ENCODE assay signal across 1 cellular context in the genomic region with DNA sequence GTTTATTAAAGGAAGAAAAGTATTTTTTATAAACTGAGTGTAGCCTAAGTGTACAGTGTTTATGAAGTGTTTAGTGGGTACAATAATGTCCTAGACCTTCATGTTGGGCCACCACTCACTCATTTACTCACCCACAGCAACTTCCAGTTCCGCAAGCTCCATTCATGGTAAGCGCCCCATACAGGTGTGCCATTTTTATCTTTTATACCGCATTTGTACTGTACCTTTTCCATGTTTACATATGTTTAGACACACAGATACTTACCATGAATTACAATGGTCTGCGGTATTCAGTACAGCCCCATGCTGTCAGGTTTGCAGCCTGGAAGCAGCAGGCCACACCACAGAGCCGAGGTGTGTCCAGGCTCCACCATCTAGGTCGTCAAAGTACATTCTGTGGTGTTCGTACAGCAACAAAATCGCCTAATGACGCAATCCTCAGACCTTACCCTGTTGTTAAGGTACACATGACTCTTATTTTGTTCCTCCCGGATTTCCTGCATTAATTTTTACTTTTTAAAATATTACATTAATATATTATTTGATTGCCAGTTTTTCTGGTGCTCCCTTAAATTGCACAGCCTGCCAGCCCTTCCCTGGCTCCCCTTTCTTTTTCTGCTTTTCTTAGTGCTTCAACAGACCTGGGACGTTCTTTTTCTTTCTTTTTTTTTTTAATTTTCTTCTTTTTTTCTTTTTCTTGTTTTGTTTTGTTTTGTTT.
TF ChIP-seq lines count a peak whose summit lies in the region.

No MANE protein-coding gene starts in this region.

TF ChIP-seq in GM12878, 131 proteins besides CTCF, POLR2A, EP300 and RAD21:
- TF ChIP-seq HCFC1 (IDR thresholded peaks at IDR 0.05; ENCODE audit: low read length) (no peak), RFX5 (IDR thresholded peaks at IDR 0.05; ENCODE audit: low read depth, low read length) (no peak), DPF2 (IDR thresholded peaks at IDR 0.05) (no peak), SUZ12 (IDR thresholded peaks at IDR 0.05; ENCODE audit: unreplicated experiment) (no peak), GABPA (IDR thresholded peaks at IDR 0.05; ENCODE audit: low read depth) (0 out of 2 replicates have a peak, but pooled peaks have one; percentile 3), RUNX3 (IDR thresholded peaks at IDR 0.05; ENCODE audit: low read length) (peak; percentile 23; the same call in 1 of the 2 replicates), GATAD2B (conservative IDR thresholded peaks at IDR 0.05; ENCODE audit: low read depth) (no peak), TAF1 (IDR thresholded peaks at IDR 0.05; ENCODE audit: borderline replicate concordance, low read depth, low read length) (0 out of 2 replicates have a peak, but pooled peaks have one; percentile 8), BHLHE40 (IDR thresholded peaks at IDR 0.05; ENCODE audit: borderline replicate concordance in 1 of 2, low read depth in 2 of 2, low read length in 1 of 2) (no peak)
- TF ChIP-seq, protein P1, sequence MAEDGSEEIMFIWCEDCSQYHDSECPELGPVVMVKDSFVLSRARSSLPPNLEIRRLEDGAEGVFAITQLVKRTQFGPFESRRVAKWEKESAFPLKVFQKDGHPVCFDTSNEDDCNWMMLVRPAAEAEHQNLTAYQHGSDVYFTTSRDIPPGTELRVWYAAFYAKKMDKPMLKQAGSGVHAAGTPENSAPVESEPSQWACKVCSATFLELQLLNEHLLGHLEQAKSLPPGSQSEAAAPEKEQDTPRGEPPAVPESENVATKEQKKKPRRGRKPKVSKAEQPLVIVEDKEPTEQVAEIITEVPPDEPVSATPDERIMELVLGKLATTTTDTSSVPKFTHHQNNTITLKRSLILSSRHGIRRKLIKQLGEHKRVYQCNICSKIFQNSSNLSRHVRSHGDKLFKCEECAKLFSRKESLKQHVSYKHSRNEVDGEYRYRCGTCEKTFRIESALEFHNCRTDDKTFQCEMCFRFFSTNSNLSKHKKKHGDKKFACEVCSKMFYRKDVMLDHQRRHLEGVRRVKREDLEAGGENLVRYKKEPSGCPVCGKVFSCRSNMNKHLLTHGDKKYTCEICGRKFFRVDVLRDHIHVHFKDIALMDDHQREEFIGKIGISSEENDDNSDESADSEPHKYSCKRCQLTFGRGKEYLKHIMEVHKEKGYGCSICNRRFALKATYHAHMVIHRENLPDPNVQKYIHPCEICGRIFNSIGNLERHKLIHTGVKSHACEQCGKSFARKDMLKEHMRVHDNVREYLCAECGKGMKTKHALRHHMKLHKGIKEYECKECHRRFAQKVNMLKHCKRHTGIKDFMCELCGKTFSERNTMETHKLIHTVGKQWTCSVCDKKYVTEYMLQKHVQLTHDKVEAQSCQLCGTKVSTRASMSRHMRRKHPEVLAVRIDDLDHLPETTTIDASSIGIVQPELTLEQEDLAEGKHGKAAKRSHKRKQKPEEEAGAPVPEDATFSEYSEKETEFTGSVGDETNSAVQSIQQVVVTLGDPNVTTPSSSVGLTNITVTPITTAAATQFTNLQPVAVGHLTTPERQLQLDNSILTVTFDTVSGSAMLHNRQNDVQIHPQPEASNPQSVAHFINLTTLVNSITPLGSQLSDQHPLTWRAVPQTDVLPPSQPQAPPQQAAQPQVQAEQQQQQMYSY (CRISPR knock-in tag; IDR thresholded peaks at IDR 0.05), result no peak
- TF ChIP-seq, protein P2, sequence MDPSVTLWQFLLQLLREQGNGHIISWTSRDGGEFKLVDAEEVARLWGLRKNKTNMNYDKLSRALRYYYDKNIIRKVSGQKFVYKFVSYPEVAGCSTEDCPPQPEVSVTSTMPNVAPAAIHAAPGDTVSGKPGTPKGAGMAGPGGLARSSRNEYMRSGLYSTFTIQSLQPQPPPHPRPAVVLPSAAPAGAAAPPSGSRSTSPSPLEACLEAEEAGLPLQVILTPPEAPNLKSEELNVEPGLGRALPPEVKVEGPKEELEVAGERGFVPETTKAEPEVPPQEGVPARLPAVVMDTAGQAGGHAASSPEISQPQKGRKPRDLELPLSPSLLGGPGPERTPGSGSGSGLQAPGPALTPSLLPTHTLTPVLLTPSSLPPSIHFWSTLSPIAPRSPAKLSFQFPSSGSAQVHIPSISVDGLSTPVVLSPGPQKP (IDR thresholded peaks at IDR 0.05; ENCODE audit: low read depth, low read length), result no peak
- TF ChIP-seq, protein P3, sequence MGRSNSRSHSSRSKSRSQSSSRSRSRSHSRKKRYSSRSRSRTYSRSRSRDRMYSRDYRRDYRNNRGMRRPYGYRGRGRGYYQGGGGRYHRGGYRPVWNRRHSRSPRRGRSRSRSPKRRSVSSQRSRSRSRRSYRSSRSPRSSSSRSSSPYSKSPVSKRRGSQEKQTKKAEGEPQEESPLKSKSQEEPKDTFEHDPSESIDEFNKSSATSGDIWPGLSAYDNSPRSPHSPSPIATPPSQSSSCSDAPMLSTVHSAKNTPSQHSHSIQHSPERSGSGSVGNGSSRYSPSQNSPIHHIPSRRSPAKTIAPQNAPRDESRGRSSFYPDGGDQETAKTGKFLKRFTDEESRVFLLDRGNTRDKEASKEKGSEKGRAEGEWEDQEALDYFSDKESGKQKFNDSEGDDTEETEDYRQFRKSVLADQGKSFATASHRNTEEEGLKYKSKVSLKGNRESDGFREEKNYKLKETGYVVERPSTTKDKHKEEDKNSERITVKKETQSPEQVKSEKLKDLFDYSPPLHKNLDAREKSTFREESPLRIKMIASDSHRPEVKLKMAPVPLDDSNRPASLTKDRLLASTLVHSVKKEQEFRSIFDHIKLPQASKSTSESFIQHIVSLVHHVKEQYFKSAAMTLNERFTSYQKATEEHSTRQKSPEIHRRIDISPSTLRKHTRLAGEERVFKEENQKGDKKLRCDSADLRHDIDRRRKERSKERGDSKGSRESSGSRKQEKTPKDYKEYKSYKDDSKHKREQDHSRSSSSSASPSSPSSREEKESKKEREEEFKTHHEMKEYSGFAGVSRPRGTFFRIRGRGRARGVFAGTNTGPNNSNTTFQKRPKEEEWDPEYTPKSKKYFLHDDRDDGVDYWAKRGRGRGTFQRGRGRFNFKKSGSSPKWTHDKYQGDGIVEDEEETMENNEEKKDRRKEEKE (IDR thresholded peaks at IDR 0.05), result no peak
